Comparison of ENCODE assay signal across 18 cellular contexts in genomic region chr5:147446528-147446927, GRCh38.
DNase-seq lines count a peak whose midpoint lies in the region; TF ChIP-seq lines count a peak whose summit lies in the region.
"Had no signal": no experiment of that assay in that cellular context is flagged by ENCODE, and none has a peak within 500 bp of the region (broad histone marks: within the 10 kb centered on the region; RNA-seq: fewer than 3 reads in every experiment).

No MANE protein-coding gene starts in this region.

- TF ChIP-seq CTCF in tibial artery (IDR thresholded peaks at IDR 0.05), result no peak

- H3K27ac ChIP-seq in muscle layer of colon (ENCODE audit: low read depth, low read length), result peak overlapping the region; percentile 54
- peak overlapping the region; percentile 93 to 99 for H3K27ac ChIP-seq in tibial artery
- H3K27ac ChIP-seq: BLaER1 treated with 17β-estradiol and CSF1 and Interleukin-3, amounts not matched to agents 10 nM and 100 nM; neutrophil had no signal

- intact Hi-C loops in tibial artery (cut with DNase I; ENCODE audit: low total_unique reads), result no loop called here

- CTCF ChIA-PET in activated CD4-positive, alpha-beta T cell treated with anti-CD3 and anti-CD28 coated beads, Interleukin-2, amount 10 ng/mL, durations not matched to agents 7 days and 5 days (lab: Charles Lee), result interaction anchor here (0.6 kb wide), 1 partner anchor 139 kb away, joined by 3 read pairs; no protein-coding TSS in a partner anchor

- peak; percentile 51 to 77 for DNase-seq in NCI-H446 (lab: John Stamatoyannopoulos, UW)
- peak; percentile 40 for DNase-seq in fibroblast of the conjunctiva (ENCODE audit: low read depth)
- DNase-seq in tibial artery, result no peak
- no peak for DNase-seq in GM19238 (ENCODE audit: insufficient read length, low spot score)
- DNase-seq in MG63, result no peak
- DNase-seq in activated CD4-positive, alpha-beta T cell treated with anti-CD3 and anti-CD28 coated beads, Interleukin-2, amount 10 ng/mL, durations not matched to agents 7 days and 5 days, result no peak
- DNase-seq in SHP77 treated with DMSO at 0.1 percent for 48 hours (lab: John Stamatoyannopoulos, UW), result no peak
- DNase-seq: activated CD4-positive, alpha-beta T cell treated with anti-CD3 and anti-CD28 coated beads for 36 hours; activated naive CD8-positive, alpha-beta T cell treated with anti-CD3 and anti-CD28 coated beads, Interleukin-2, amount 10 ng/mL, durations not matched to agents 7 days and 5 days; DMS79; KBM-7; NCI-H524 treated with DMSO at 0.1 percent for 48 hours; stimulated activated naive CD4-positive, alpha-beta T cell; T-helper 2 cell had no signal

- H3K4me1 ChIP-seq in muscle layer of colon (ENCODE audit: insufficient read depth, low read length) (peaks cover 61% of the 10 kb centered on the region), tibial artery (peaks cover 0 to 82% (median 54%) of the 10 kb centered on the region in 4 donors)
- H3K4me1 ChIP-seq: BLaER1 treated with 17β-estradiol and CSF1 and Interleukin-3, amounts not matched to agents 10 nM and 100 nM had no signal

- POLR2A ChIA-PET in activated CD4-positive, alpha-beta T cell treated with anti-CD3 and anti-CD28 coated beads, Interleukin-2, amount 10 ng/mL, durations not matched to agents 7 days and 5 days (lab: Charles Lee), result no interaction called here

- no peaks in the 10 kb centered on the region for H3K4me1 Mint-ChIP-seq in activated CD4-positive, alpha-beta T cell treated with anti-CD3 and anti-CD28 coated beads, Interleukin-2, amount 10 ng/mL, durations not matched to agents 7 days and 5 days
- H3K4me1 Mint-ChIP-seq: activated CD4-positive, alpha-beta T cell treated with anti-CD3 and anti-CD28 coated beads for 36 hours; activated naive CD8-positive, alpha-beta T cell treated with anti-CD3 and anti-CD28 coated beads, Interleukin-2, amount 10 ng/mL, durations not matched to agents 7 days and 5 days had no signal

- no peak overlapping the region for H3K4me3 Mint-ChIP-seq in activated CD4-positive, alpha-beta T cell treated with anti-CD3 and anti-CD28 coated beads, Interleukin-2, amount 10 ng/mL, durations not matched to agents 7 days and 5 days
- H3K4me3 Mint-ChIP-seq: activated CD4-positive, alpha-beta T cell treated with anti-CD3 and anti-CD28 coated beads for 36 hours; activated naive CD8-positive, alpha-beta T cell treated with anti-CD3 and anti-CD28 coated beads, Interleukin-2, amount 10 ng/mL, durations not matched to agents 7 days and 5 days had no signal

- no peaks in the 10 kb centered on the region for H3K9me3 Mint-ChIP-seq in activated CD4-positive, alpha-beta T cell treated with anti-CD3 and anti-CD28 coated beads, Interleukin-2, amount 10 ng/mL, durations not matched to agents 7 days and 5 days
- H3K9me3 Mint-ChIP-seq: activated naive CD8-positive, alpha-beta T cell treated with anti-CD3 and anti-CD28 coated beads, Interleukin-2, amount 10 ng/mL, durations not matched to agents 7 days and 5 days had no signal

- H3K27me3 ChIP-seq in muscle layer of colon (ENCODE audit: control insufficient read depth in 1 of 2, insufficient read depth in 2 of 2, low read length in 2 of 2) (no peaks in the 10 kb centered on the region), tibial artery (no peaks in the 10 kb centered on the region), MG63 (no peaks in the 10 kb centered on the region)

- H3K27ac Mint-ChIP-seq in activated CD4-positive, alpha-beta T cell treated with anti-CD3 and anti-CD28 coated beads, Interleukin-2, amount 10 ng/mL, durations not matched to agents 7 days and 5 days, result no peak overlapping the region
- H3K27ac Mint-ChIP-seq: activated CD4-positive, alpha-beta T cell treated with anti-CD3 and anti-CD28 coated beads for 36 hours; activated naive CD8-positive, alpha-beta T cell treated with anti-CD3 and anti-CD28 coated beads, Interleukin-2, amount 10 ng/mL, durations not matched to agents 7 days and 5 days had no signal

- no peaks in the 10 kb centered on the region for H3K36me3 ChIP-seq in muscle layer of colon (ENCODE audit: insufficient read depth, low read length)
- H3K36me3 ChIP-seq in tibial artery, result no peaks in the 10 kb centered on the region
- H3K36me3 ChIP-seq in MG63, result peaks cover 10% of the 10 kb centered on the region
- H3K36me3 ChIP-seq: BLaER1 treated with 17β-estradiol and CSF1 and Interleukin-3, amounts not matched to agents 10 nM and 100 nM; neutrophil had no signal

- no peak overlapping the region for H3K9ac ChIP-seq in muscle layer of colon (ENCODE audit: low read length)
- H3K9ac ChIP-seq: BLaER1 treated with 17β-estradiol and CSF1 and Interleukin-3, amounts not matched to agents 10 nM and 100 nM had no signal

- peaks cover 20% of the 10 kb centered on the region for H3K27me3 Mint-ChIP-seq in activated CD4-positive, alpha-beta T cell treated with anti-CD3 and anti-CD28 coated beads, Interleukin-2, amount 10 ng/mL, durations not matched to agents 7 days and 5 days

- H3K9me3 ChIP-seq in muscle layer of colon (ENCODE audit: low read length) (no peaks in the 10 kb centered on the region), tibial artery (no peaks in the 10 kb centered on the region), MG63 (no peaks in the 10 kb centered on the region)
- H3K9me3 ChIP-seq: BLaER1 treated with 17β-estradiol and CSF1 and Interleukin-3, amounts not matched to agents 10 nM and 100 nM; neutrophil had no signal

- no peaks in the 10 kb centered on the region for H3K36me3 Mint-ChIP-seq in activated CD4-positive, alpha-beta T cell treated with anti-CD3 and anti-CD28 coated beads, Interleukin-2, amount 10 ng/mL, durations not matched to agents 7 days and 5 days (ENCODE audit: low read depth)
- H3K36me3 Mint-ChIP-seq: activated naive CD8-positive, alpha-beta T cell treated with anti-CD3 and anti-CD28 coated beads, Interleukin-2, amount 10 ng/mL, durations not matched to agents 7 days and 5 days had no signal

- H3K4me3 ChIP-seq in muscle layer of colon (ENCODE audit: low read depth in 1 of 2, low read length in 2 of 2), result no peak overlapping the region
- H3K4me3 ChIP-seq in tibial artery, result no peak overlapping the region
- H3K4me3 ChIP-seq in MG63, result no peak overlapping the region
- H3K4me3 ChIP-seq: BLaER1 treated with 17β-estradiol and CSF1 and Interleukin-3, amounts not matched to agents 10 nM and 100 nM; skin epidermis had no signal

Comparison
In these comparisons a context has a peak if more than half of its experiments do, and no peak if none do; other contexts are left out.
1. DNase-seq: peak in NCI-H446 (2 of 2) and fibroblast of the conjunctiva (single experiment); none in tibial artery (0 of 2), GM19238 (single experiment), MG63 (single experiment), activated CD4-positive, alpha-beta T cell treated with anti-CD3 and anti-CD28 coated beads, Interleukin-2, amount 10 ng/mL, durations not matched to agents 7 days and 5 days (single experiment) and SHP77 treated with DMSO at 0.1 percent for 48 hours (single experiment).